10 cellular contexts compared by ENCODE assay signal in the genomic region with DNA sequence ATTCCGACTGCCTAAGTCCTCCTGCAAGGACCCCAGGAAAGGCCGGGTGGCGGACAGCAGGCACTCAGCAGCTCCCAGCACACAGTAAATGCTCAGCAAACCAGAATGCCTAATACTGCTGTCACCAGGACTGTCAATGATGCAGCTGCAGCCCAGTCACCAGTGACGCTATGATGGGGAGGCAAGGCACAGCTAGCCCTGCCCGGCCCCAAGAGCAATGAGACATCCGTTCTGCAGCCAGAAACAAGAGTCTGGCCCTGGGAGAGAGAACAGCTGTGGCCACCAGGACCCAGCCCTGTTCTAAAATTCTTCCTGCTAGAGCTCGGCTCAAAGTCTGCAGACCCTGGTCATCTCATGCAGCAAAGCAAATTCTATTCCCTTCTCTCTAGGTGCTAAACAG.
DNase-seq lines count a peak whose midpoint lies in the region; ATAC-seq and TF ChIP-seq lines count a peak whose summit lies in the region.
"Had no signal": no experiment of that assay in that cellular context is flagged by ENCODE, and none has a peak within 500 bp of the region (broad histone marks: within the 10 kb centered on the region; RNA-seq: fewer than 3 reads in every experiment).

No MANE protein-coding gene starts in this region.

- H3K4me2 ChIP-seq in skeletal muscle satellite cell (ENCODE audit: low read length), result peak overlapping the region; percentile 67

- H3K27ac ChIP-seq in ascending aorta (peak overlapping the region; percentile 68 to 74), right atrium auricular region (peak overlapping the region; percentile 71 to 79)

- H3K27me3 ChIP-seq in ascending aorta (no peaks in the 10 kb centered on the region), right atrium auricular region (no peaks in the 10 kb centered on the region), skeletal muscle satellite cell (ENCODE audit: control insufficient read depth, insufficient read depth, low read length) (no peaks in the 10 kb centered on the region)

- TF ChIP-seq CTCF in ascending aorta (IDR thresholded peaks at IDR 0.05) (no peak), right atrium auricular region (IDR thresholded peaks at IDR 0.05) (no peak)

- intact Hi-C loops in ascending aorta (cut with DNase I), result loop anchor here (2.0 kb wide), 2 partner anchors 19 to 69 kb away; partner anchors contain the start of gene NCOR2

- no peak for ATAC-seq in GM19023 (IDR thresholded peaks at IDR 0.05; ENCODE audit: unreplicated experiment)
- ATAC-seq in GM21576 (IDR thresholded peaks at IDR 0.05; ENCODE audit: unreplicated experiment), result no peak
- no peak for ATAC-seq in GM18502 (IDR thresholded peaks at IDR 0.05; ENCODE audit: poor library complexity, unreplicated experiment)
- ATAC-seq: K562 had no signal

- H3K4me1 ChIP-seq in ascending aorta (peaks cover 26 to 41% of the 10 kb centered on the region in 2 donors), right atrium auricular region (peaks cover 0 to 84% of the 10 kb centered on the region in 2 donors), skeletal muscle satellite cell (ENCODE audit: control insufficient read depth, insufficient read depth, low read length) (peaks cover 42% of the 10 kb centered on the region)

- peaks cover 15 to 17% of the 10 kb centered on the region in 2 donors for H3K36me3 ChIP-seq in ascending aorta
- H3K36me3 ChIP-seq in right atrium auricular region, result peaks cover 17% of the 10 kb centered on the region
- H3K36me3 ChIP-seq in skeletal muscle satellite cell (ENCODE audit: insufficient read depth, low read length), result peaks cover 14% of the 10 kb centered on the region

- peak overlapping the region; percentile 65 for H3K9ac ChIP-seq in skeletal muscle satellite cell (ENCODE audit: low read depth, low read length)

- H3K9me3 ChIP-seq in ascending aorta (no peaks in the 10 kb centered on the region), right atrium auricular region (no peaks in the 10 kb centered on the region), skeletal muscle satellite cell (replicated peaks; ENCODE audit: low read length) (no peaks in the 10 kb centered on the region)

- H3K4me3 ChIP-seq in ascending aorta (no peak overlapping the region), right atrium auricular region (no peak overlapping the region), skeletal muscle satellite cell (ENCODE audit: low read length) (no peak overlapping the region)
- H3K4me3 ChIP-seq: K562 had no signal

- in situ Hi-C loops in G401 (cut with HindIII; ENCODE audit: low sequenced_read_pairs), result no loop called here

- DNase-seq in G401 (ENCODE audit: low spot score), result peak; percentile 48
- DNase-seq in ascending aorta (ENCODE audit: low spot score in 2 of 2), result peak in 1 of 2 donors; percentile 89
- peak; percentile 93 for DNase-seq in right atrium auricular region (ENCODE audit: low spot score)
- DNase-seq in stimulated activated CD8-positive, alpha-beta memory T cell treated with anti-CD3 and anti-CD28 coated beads, Interleukin-4, amount 100 ng/mL, for 48 hours, result no peak
- DNase-seq: RPMI8226 had no signal
